In genomic region chr1:119007672-119008482, GRCh38 we compare ENCODE assay signal across 10 cellular contexts.
A peak's percentile ranks its signal among the peaks of the same experiment; 100 is the strongest.
DNase-seq lines count a peak whose midpoint lies in the region; TF ChIP-seq lines count a peak whose summit lies in the region.
"Had no signal": no experiment of that assay in that cellular context is flagged by ENCODE, and none has a peak within 500 bp of the region (broad histone marks: within the 10 kb centered on the region; RNA-seq: fewer than 3 reads in every experiment).

No MANE protein-coding gene starts in this region.

- H3K4me3 ChIP-seq in brain microvascular endothelial cell (ENCODE audit: low read depth, low read length) (peak overlapping the region; percentile 41), subcutaneous abdominal adipose tissue (ENCODE audit: low read depth in 1 of 5, low read length in 5 of 5) (peak overlapping the region; percentile 26 to 58 (median 45))

- no peak overlapping the region for H3K9ac ChIP-seq in subcutaneous abdominal adipose tissue (ENCODE audit: low read length in 5 of 5)

- H3K27me3 ChIP-seq in brain microvascular endothelial cell (replicated peaks): peaks cover 2% of the 10 kb centered on the region
- H3K27me3 ChIP-seq in subcutaneous abdominal adipose tissue (ENCODE audit: control insufficient read depth in 5 of 5, insufficient read depth in 4 of 5, low read length in 5 of 5): peaks cover 23 to 36% (median 27%) of the 10 kb centered on the region in 5 donors

- peaks cover 0 to 23% (median 19%) of the 10 kb centered on the region in 5 donors for H3K4me1 ChIP-seq in subcutaneous abdominal adipose tissue (ENCODE audit: control insufficient read depth in 5 of 5, insufficient read depth in 5 of 5, low read length in 5 of 5)
- H3K4me1 ChIP-seq: A549 had no signal

- peak; percentile 77 for DNase-seq in NCI-H748 (lab: John Stamatoyannopoulos, UW; ENCODE audit: unreplicated experiment)
- no peak for DNase-seq in NCI-H748 treated with DMSO at 0.1 percent for 48 hours (lab: John Stamatoyannopoulos, UW)
- DNase-seq in brain microvascular endothelial cell: no peak
- DNase-seq in left kidney (ENCODE audit: low read depth, low spot score): peak; percentile 70
- DNase-seq in germinal center (ENCODE audit: low spot score): no peak
- DNase-seq in islet precursor cell: no peak
- no peak for DNase-seq in T-helper 9 cell
- DNase-seq: SW 1271 had no signal

- in situ Hi-C loops in brain microvascular endothelial cell (cut with HindIII; ENCODE audit: low pct_ligation_motif_present, low sequenced_read_pairs): no loop called here

- H3K27ac ChIP-seq in brain microvascular endothelial cell (peak overlapping the region; percentile 14), subcutaneous abdominal adipose tissue (ENCODE audit: low read depth, low read length) (no peak overlapping the region)
- H3K27ac ChIP-seq: A549 had no signal

- H3K9me3 ChIP-seq in subcutaneous abdominal adipose tissue (ENCODE audit: control insufficient read depth in 5 of 5, low read length in 5 of 5): peaks cover 0 to 2% (median 0%) of the 10 kb centered on the region in 5 donors
- H3K9me3 ChIP-seq: A549 had no signal

- no peak for TF ChIP-seq CTCF in brain microvascular endothelial cell (IDR thresholded peaks at IDR 0.05; ENCODE audit: low read depth, low read length, missing control alignments)

- H3K36me3 ChIP-seq in brain microvascular endothelial cell (replicated peaks): no peaks in the 10 kb centered on the region
- H3K36me3 ChIP-seq in subcutaneous abdominal adipose tissue (ENCODE audit: control insufficient read depth in 5 of 5, insufficient read depth in 5 of 5, low read length in 5 of 5): no peaks in the 10 kb centered on the region

Comparison
In these comparisons a context has a peak if more than half of its experiments do, and no peak if none do; other contexts are left out.
1. DNase-seq: peak in NCI-H748 (single experiment) and left kidney (single experiment); none in NCI-H748 treated with DMSO at 0.1 percent for 48 hours (single experiment), brain microvascular endothelial cell (single experiment), germinal center (single experiment), islet precursor cell (single experiment) and T-helper 9 cell (single experiment).